Comparison of ENCODE assay signal across 20 cellular contexts in genomic region chr17:957856-958421, GRCh38. TPM values are rescaled to one million over a fixed set of nuclear protein-coding genes. Genes with fewer than 3 reads are reported as not detected.
DNase-seq lines count a peak whose midpoint lies in the region; ATAC-seq, FAIRE-seq and TF ChIP-seq lines count a peak whose summit lies in the region.
"Had no signal": no experiment of that assay in that cellular context is flagged by ENCODE, and none has a peak within 500 bp of the region (broad histone marks: within the 10 kb centered on the region; RNA-seq: fewer than 3 reads in every experiment).

No MANE protein-coding gene starts in this region.

- H2AFZ ChIP-seq in neural progenitor cell (replicated peaks): no peak overlapping the region

- no peaks in the 10 kb centered on the region for H3K27me3 ChIP-seq in neural progenitor cell
- H3K27me3 ChIP-seq: adrenal gland had no signal

- no peak overlapping the region for H3K4me2 ChIP-seq in neural progenitor cell

- H3K4me3 ChIP-seq in neural progenitor cell: no peak overlapping the region
- H3K4me3 ChIP-seq: adrenal gland had no signal

- no peak for FAIRE-seq in RCC 7860 (lab: Jason Lieb, UNC)
- FAIRE-seq: HepG2 had no signal

- no peak overlapping the region for H3K4me3 Mint-ChIP-seq in natural killer cell treated with Interleukin-12 subunit alpha and Interleukin-12 subunit beta and Interleukin-15 and Interleukin-18, amount 100 ng/mL, for 72 hours
- H3K4me3 Mint-ChIP-seq in natural killer cell (no peak overlapping the region), neural progenitor cell (peak overlapping the region; percentile 19)
- H3K4me3 Mint-ChIP-seq: activated CD8-positive, alpha-beta memory T cell treated with anti-CD3 and anti-CD28 coated beads, Interleukin-2, amount 10 ng/mL, durations not matched to agents 7 days and 5 days; CD4-positive, CD25-positive, alpha-beta regulatory T cell; stimulated activated naive B cell treated with anti-CD40 and anti-IgM and Interleukin-4, amounts not matched to agents 10 μg/mL and 1 μg/mL and 100 μg/mL, for 72 hours had no signal

- H3K4me1 Mint-ChIP-seq in natural killer cell treated with Interleukin-12 subunit alpha and Interleukin-12 subunit beta and Interleukin-15 and Interleukin-18, amount 100 ng/mL, for 72 hours (ENCODE audit: low read depth in 2 of 2): no peaks in the 10 kb centered on the region
- H3K4me1 Mint-ChIP-seq in natural killer cell (no peaks in the 10 kb centered on the region), neural progenitor cell (peaks cover 46% of the 10 kb centered on the region)
- H3K4me1 Mint-ChIP-seq: activated CD8-positive, alpha-beta memory T cell treated with anti-CD3 and anti-CD28 coated beads, Interleukin-2, amount 10 ng/mL, durations not matched to agents 7 days and 5 days; CD4-positive, CD25-positive, alpha-beta regulatory T cell; stimulated activated naive B cell treated with anti-CD40 and anti-IgM and Interleukin-4, amounts not matched to agents 10 μg/mL and 1 μg/mL and 100 μg/mL, for 72 hours had no signal

- H3K4me1 ChIP-seq in neural progenitor cell: peaks cover 9% of the 10 kb centered on the region
- H3K4me1 ChIP-seq: adrenal gland had no signal

- no peaks in the 10 kb centered on the region for H3K9me3 Mint-ChIP-seq in natural killer cell treated with Interleukin-12 subunit alpha and Interleukin-12 subunit beta and Interleukin-15 and Interleukin-18, amount 100 ng/mL, for 72 hours
- H3K9me3 Mint-ChIP-seq in natural killer cell: no peaks in the 10 kb centered on the region
- H3K9me3 Mint-ChIP-seq in neural progenitor cell: peaks cover 3% of the 10 kb centered on the region
- H3K9me3 Mint-ChIP-seq: CD4-positive, CD25-positive, alpha-beta regulatory T cell; stimulated activated naive B cell treated with anti-CD40 and anti-IgM and Interleukin-4, amounts not matched to agents 10 μg/mL and 1 μg/mL and 100 μg/mL, for 72 hours had no signal

- H3K27ac ChIP-seq in neural progenitor cell: no peak overlapping the region
- H3K27ac ChIP-seq: adrenal gland had no signal

- H3K27me3 Mint-ChIP-seq in natural killer cell treated with Interleukin-12 subunit alpha and Interleukin-12 subunit beta and Interleukin-15 and Interleukin-18, amount 100 ng/mL, for 72 hours: peaks cover 14 to 18% of the 10 kb centered on the region in 2 donors
- H3K27me3 Mint-ChIP-seq in natural killer cell (ENCODE audit: low read depth in 2 of 2): peaks cover 11 to 13% of the 10 kb centered on the region in 2 donors
- peaks cover 9% of the 10 kb centered on the region for H3K27me3 Mint-ChIP-seq in neural progenitor cell (ENCODE audit: insufficient read depth, low read depth)
- H3K27me3 Mint-ChIP-seq: CD4-positive, CD25-positive, alpha-beta regulatory T cell had no signal

- H3K9ac ChIP-seq in neural progenitor cell: no peak overlapping the region

- peak; percentile 23 for DNase-seq in natural killer cell treated with Interleukin-12 subunit alpha and Interleukin-12 subunit beta and Interleukin-15 and Interleukin-18, amount 100 ng/mL, for 72 hours (ENCODE audit: low spot score)
- DNase-seq in natural killer cell (no peak), glomerular visceral epithelial cell (ENCODE audit: extremely low spot score) (peak; percentile 59), neural progenitor cell (ENCODE audit: low spot score) (no peak), RCC 7860 (ENCODE audit: low spot score) (no peak)
- no peak for DNase-seq in activated CD4-positive, alpha-beta T cell treated with anti-CD3 and anti-CD28 coated beads, Interleukin-2, amount 50 U/mL, for 4 hours
- DNase-seq: activated CD8-positive, alpha-beta memory T cell treated with anti-CD3 and anti-CD28 coated beads, Interleukin-2, amount 10 ng/mL, durations not matched to agents 7 days and 5 days; CD4-positive, CD25-positive, alpha-beta regulatory T cell; DMS79 treated with DMSO at 0.1 percent for 48 hours; effector CD8-positive, alpha-beta T cell; left colon; NCI-H1930; SIG-M5; stimulated activated CD4-positive, alpha-beta T cell treated with anti-CD3 and anti-CD28 coated beads, Interleukin-12 subunit alpha, Interleukin-12 subunit beta, amount 100 ng/mL, for 4 hours; stimulated activated naive B cell treated with anti-CD40 and anti-IgM and Interleukin-4, amounts not matched to agents 10 μg/mL and 1 μg/mL and 100 μg/mL, for 72 hours; T-helper 2 cell had no signal

- peaks cover 55% of the 10 kb centered on the region for H4K20me1 ChIP-seq in neural progenitor cell (ENCODE audit: low read depth)

- no peaks in the 10 kb centered on the region for H3K36me3 Mint-ChIP-seq in natural killer cell treated with Interleukin-12 subunit alpha and Interleukin-12 subunit beta and Interleukin-15 and Interleukin-18, amount 100 ng/mL, for 72 hours
- H3K36me3 Mint-ChIP-seq in natural killer cell: no peaks in the 10 kb centered on the region
- H3K36me3 Mint-ChIP-seq in neural progenitor cell: peaks cover 34% of the 10 kb centered on the region
- H3K36me3 Mint-ChIP-seq: activated CD8-positive, alpha-beta memory T cell treated with anti-CD3 and anti-CD28 coated beads, Interleukin-2, amount 10 ng/mL, durations not matched to agents 7 days and 5 days; CD4-positive, CD25-positive, alpha-beta regulatory T cell; stimulated activated naive B cell treated with anti-CD40 and anti-IgM and Interleukin-4, amounts not matched to agents 10 μg/mL and 1 μg/mL and 100 μg/mL, for 72 hours had no signal

- H3K79me2 ChIP-seq in neural progenitor cell (ENCODE audit: low read depth): peaks cover 78% of the 10 kb centered on the region

- H3F3A ChIP-seq in neural progenitor cell (ENCODE audit: low read depth): peaks cover 18% of the 10 kb centered on the region

- H3K36me3 ChIP-seq in neural progenitor cell: no peaks in the 10 kb centered on the region
- H3K36me3 ChIP-seq: adrenal gland had no signal

- TF ChIP-seq CTCF in natural killer cell (IDR thresholded peaks at IDR 0.05) (no peak), neural progenitor cell (IDR thresholded peaks at IDR 0.05) (no peak)

- no peak overlapping the region for H3K27ac Mint-ChIP-seq in natural killer cell treated with Interleukin-12 subunit alpha and Interleukin-12 subunit beta and Interleukin-15 and Interleukin-18, amount 100 ng/mL, for 72 hours
- H3K27ac Mint-ChIP-seq in natural killer cell (no peak overlapping the region), neural progenitor cell (peak overlapping the region; percentile 50)
- H3K27ac Mint-ChIP-seq: activated CD8-positive, alpha-beta memory T cell treated with anti-CD3 and anti-CD28 coated beads, Interleukin-2, amount 10 ng/mL, durations not matched to agents 7 days and 5 days; stimulated activated naive B cell treated with anti-CD40 and anti-IgM and Interleukin-4, amounts not matched to agents 10 μg/mL and 1 μg/mL and 100 μg/mL, for 72 hours had no signal

- no peak for ATAC-seq in natural killer cell treated with Interleukin-12 subunit alpha and Interleukin-12 subunit beta and Interleukin-15 and Interleukin-18, amount 100 ng/mL, for 72 hours
- ATAC-seq in natural killer cell (no peak), esophagus mucosa (no peak), GM18498 (IDR thresholded peaks at IDR 0.05; ENCODE audit: unreplicated experiment) (no peak)
- ATAC-seq: activated CD8-positive, alpha-beta memory T cell treated with anti-CD3 and anti-CD28 coated beads, Interleukin-2, amount 10 ng/mL, durations not matched to agents 7 days and 5 days; HepG2; left colon; stimulated activated naive B cell treated with anti-CD40 and anti-IgM and Interleukin-4, amounts not matched to agents 10 μg/mL and 1 μg/mL and 100 μg/mL, for 72 hours had no signal

- no peaks in the 10 kb centered on the region for H3K9me3 ChIP-seq in neural progenitor cell (ENCODE audit: low read depth)
- H3K9me3 ChIP-seq: adrenal gland had no signal

- intact Hi-C loops in natural killer cell (cut with micrococcal nuclease): no loop called here

RNA-seq across cellular contexts. Expression of gene NXN, which starts 21.6 kb away (rescaled TPM):
- total RNA-seq in natural killer cell treated with Interleukin-12 subunit alpha and Interleukin-12 subunit beta and Interleukin-15 and Interleukin-18, amount 100 ng/mL, for 72 hours: under 1 TPM; 0.61 to 0.69 TPM
- total RNA-seq in natural killer cell: under 1 TPM in 2 of 3 donors, not detected in 1; 0.14 to 0.55 TPM
- 35.9 and 69.4 TPM in 2 replicates for total RNA-seq in neural progenitor cell (ENCODE audit: low replicate concordance)
- 30.8 TPM for total RNA-seq in esophagus mucosa

RNA-seq across cellular contexts. Expression of gene TIMM22, which starts 39.0 kb away (rescaled TPM):
- total RNA-seq in natural killer cell treated with Interleukin-12 subunit alpha and Interleukin-12 subunit beta and Interleukin-15 and Interleukin-18, amount 100 ng/mL, for 72 hours: 10 to 100 TPM; 12.7 to 19.8 TPM
- 10 to 100 TPM in 1 of 3 donors, 1 to 10 TPM in 2; 7.8 to 11.3 (median 8.9) TPM for total RNA-seq in natural killer cell
- total RNA-seq in neural progenitor cell (ENCODE audit: low replicate concordance): 11.7 and 15.7 TPM in 2 replicates
- total RNA-seq in esophagus mucosa: 9.4 TPM

Comparison
In these comparisons a context has a peak if more than half of its experiments do, and no peak if none do; other contexts are left out.
1. DNase-seq: peak in natural killer cell treated with Interleukin-12 subunit alpha and Interleukin-12 subunit beta and Interleukin-15 and Interleukin-18, amount 100 ng/mL, for 72 hours (single experiment) and glomerular visceral epithelial cell (single experiment); none in natural killer cell (single experiment), neural progenitor cell (single experiment), RCC 7860 (single experiment) and activated CD4-positive, alpha-beta T cell treated with anti-CD3 and anti-CD28 coated beads, Interleukin-2, amount 50 U/mL, for 4 hours (0 of 2).
2. RNA of gene NXN, which starts 21.6 kb away (total RNA-seq): 35.9 to 69.4 TPM in neural progenitor cell and 30.8 TPM in esophagus mucosa (single experiment); 0.61 to 0.69 TPM in natural killer cell treated with Interleukin-12 subunit alpha and Interleukin-12 subunit beta and Interleukin-15 and Interleukin-18, amount 100 ng/mL, for 72 hours and 0.14 to 0.55 TPM in natural killer cell; every median in the first group is over 10 times any median in the second.